In genomic region chr2:260507-261161, GRCh38 we compare ENCODE assay signal across 1 cellular context.
TF ChIP-seq lines count a peak whose summit lies in the region.

No MANE protein-coding gene starts in this region.

TF ChIP-seq in HepG2, 621 proteins besides CTCF, POLR2A, EP300 and RAD21 (continued from another document and continues in another):
- TF ChIP-seq, protein P1, sequence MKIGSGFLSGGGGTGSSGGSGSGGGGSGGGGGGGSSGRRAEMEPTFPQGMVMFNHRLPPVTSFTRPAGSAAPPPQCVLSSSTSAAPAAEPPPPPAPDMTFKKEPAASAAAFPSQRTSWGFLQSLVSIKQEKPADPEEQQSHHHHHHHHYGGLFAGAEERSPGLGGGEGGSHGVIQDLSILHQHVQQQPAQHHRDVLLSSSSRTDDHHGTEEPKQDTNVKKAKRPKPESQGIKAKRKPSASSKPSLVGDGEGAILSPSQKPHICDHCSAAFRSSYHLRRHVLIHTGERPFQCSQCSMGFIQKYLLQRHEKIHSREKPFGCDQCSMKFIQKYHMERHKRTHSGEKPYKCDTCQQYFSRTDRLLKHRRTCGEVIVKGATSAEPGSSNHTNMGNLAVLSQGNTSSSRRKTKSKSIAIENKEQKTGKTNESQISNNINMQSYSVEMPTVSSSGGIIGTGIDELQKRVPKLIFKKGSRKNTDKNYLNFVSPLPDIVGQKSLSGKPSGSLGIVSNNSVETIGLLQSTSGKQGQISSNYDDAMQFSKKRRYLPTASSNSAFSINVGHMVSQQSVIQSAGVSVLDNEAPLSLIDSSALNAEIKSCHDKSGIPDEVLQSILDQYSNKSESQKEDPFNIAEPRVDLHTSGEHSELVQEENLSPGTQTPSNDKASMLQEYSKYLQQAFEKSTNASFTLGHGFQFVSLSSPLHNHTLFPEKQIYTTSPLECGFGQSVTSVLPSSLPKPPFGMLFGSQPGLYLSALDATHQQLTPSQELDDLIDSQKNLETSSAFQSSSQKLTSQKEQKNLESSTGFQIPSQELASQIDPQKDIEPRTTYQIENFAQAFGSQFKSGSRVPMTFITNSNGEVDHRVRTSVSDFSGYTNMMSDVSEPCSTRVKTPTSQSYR (CRISPR knock-in tag; IDR thresholded peaks at IDR 0.05; ENCODE audit: borderline replicate concordance) = peak; percentile 86
- TF ChIP-seq ZNF547 (CRISPR knock-in tag; IDR thresholded peaks at IDR 0.05) (peak; percentile 66; the same call in 1 of the 2 replicates), PHB2 (IDR thresholded peaks at IDR 0.05; ENCODE audit: partially characterized antibody) (no peak), ZBTB40 (IDR thresholded peaks at IDR 0.05) (no peak), ZBTB40 (CRISPR knock-in tag; IDR thresholded peaks at IDR 0.05) (peak; percentile 92; the same call in 1 of the 2 replicates), ZUFSP (CRISPR knock-in tag; IDR thresholded peaks at IDR 0.05; ENCODE audit: borderline replicate concordance) (no peak), FOXM1 (CRISPR knock-in tag; IDR thresholded peaks at IDR 0.05) (no peak), ZKSCAN5 (CRISPR knock-in tag; IDR thresholded peaks at IDR 0.05) (no peak), ZNF350 (CRISPR knock-in tag; IDR thresholded peaks at IDR 0.05; ENCODE audit: borderline replicate concordance, low read depth) (peak; percentile 90), KDM1A (CRISPR knock-in tag; IDR thresholded peaks at IDR 0.05) (peak; percentile 92), ZNF570 (CRISPR knock-in tag; IDR thresholded peaks at IDR 0.05; ENCODE audit: borderline replicate concordance) (no peak), MTA3 (CRISPR knock-in tag; IDR thresholded peaks at IDR 0.05) (no peak), ZNF572 (CRISPR knock-in tag; IDR thresholded peaks at IDR 0.05) (no peak), RFXANK (CRISPR knock-in tag; IDR thresholded peaks at IDR 0.05) (peak; percentile 96), RNF219 (CRISPR knock-in tag; IDR thresholded peaks at IDR 0.05) (no peak), ZNF484 (CRISPR knock-in tag; IDR thresholded peaks at IDR 0.05; ENCODE audit: borderline replicate concordance, low read depth) (no peak), PHF21A (CRISPR knock-in tag; IDR thresholded peaks at IDR 0.05) (peak; percentile 99), RBM39 (IDR thresholded peaks at IDR 0.05; ENCODE audit: low read depth, low read length, poor library complexity, severe bottlenecking) (no peak), ZSCAN20 (CRISPR knock-in tag; IDR thresholded peaks at IDR 0.05; ENCODE audit: borderline replicate concordance) (no peak), TP53 (CRISPR knock-in tag; conservative IDR thresholded peaks at IDR 0.05) (no peak), RFXAP (CRISPR knock-in tag; IDR thresholded peaks at IDR 0.05; ENCODE audit: borderline replicate concordance) (peak; percentile 97), SMARCE1 (IDR thresholded peaks at IDR 0.05; ENCODE audit: borderline replicate concordance) (no peak), NFIC (IDR thresholded peaks at IDR 0.05; ENCODE audit: low read length) (peak; percentile 99), ZSCAN12 (CRISPR knock-in tag; IDR thresholded peaks at IDR 0.05) (peak; percentile 57; the same call in 1 of the 2 replicates), ZNF883 (CRISPR knock-in tag; IDR thresholded peaks at IDR 0.05; ENCODE audit: not compliant biosample characterization) (no peak), ZNF703 (CRISPR knock-in tag; IDR thresholded peaks at IDR 0.05; ENCODE audit: borderline replicate concordance) (no peak; the same call in 1 of the 2 replicates), ZNF784 (CRISPR knock-in tag; IDR thresholded peaks at IDR 0.05; ENCODE audit: borderline replicate concordance) (no peak), CENPX (CRISPR knock-in tag; IDR thresholded peaks at IDR 0.05) (no peak), ZC3H4 (CRISPR knock-in tag; IDR thresholded peaks at IDR 0.05; ENCODE audit: borderline replicate concordance) (no peak), POLR2AphosphoS2 (IDR thresholded peaks at IDR 0.05; ENCODE audit: low read depth, low read length) (peak; percentile 70; the same call in 1 of the 2 replicates)
- TF ChIP-seq, protein P2, sequence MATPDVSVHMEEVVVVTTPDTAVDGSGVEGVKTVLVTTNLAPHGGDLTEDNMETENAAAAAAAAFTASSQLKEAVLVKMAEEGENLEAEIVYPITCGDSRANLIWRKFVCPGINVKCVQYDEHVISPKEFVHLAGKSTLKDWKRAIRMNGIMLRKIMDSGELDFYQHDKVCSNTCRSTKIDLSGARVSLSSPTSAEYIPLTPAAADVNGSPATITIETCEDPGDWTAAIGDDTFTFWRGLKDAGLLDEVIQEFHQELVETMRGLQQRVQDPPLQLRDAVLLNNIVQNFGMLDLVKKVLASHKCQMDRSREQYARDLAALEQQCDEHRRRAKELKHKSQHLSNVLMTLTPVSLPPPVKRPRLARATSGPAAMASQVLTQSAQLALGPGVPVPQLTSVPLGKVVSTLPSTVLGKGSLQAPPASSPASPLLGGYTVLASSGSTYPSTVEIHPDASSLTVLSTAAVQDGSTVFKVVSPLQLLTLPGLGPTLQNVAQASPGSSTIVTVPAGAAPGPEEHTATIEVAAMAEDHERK (CRISPR knock-in tag; IDR thresholded peaks at IDR 0.05; ENCODE audit: low read depth) = peak; percentile 65
- TF ChIP-seq, protein P3, sequence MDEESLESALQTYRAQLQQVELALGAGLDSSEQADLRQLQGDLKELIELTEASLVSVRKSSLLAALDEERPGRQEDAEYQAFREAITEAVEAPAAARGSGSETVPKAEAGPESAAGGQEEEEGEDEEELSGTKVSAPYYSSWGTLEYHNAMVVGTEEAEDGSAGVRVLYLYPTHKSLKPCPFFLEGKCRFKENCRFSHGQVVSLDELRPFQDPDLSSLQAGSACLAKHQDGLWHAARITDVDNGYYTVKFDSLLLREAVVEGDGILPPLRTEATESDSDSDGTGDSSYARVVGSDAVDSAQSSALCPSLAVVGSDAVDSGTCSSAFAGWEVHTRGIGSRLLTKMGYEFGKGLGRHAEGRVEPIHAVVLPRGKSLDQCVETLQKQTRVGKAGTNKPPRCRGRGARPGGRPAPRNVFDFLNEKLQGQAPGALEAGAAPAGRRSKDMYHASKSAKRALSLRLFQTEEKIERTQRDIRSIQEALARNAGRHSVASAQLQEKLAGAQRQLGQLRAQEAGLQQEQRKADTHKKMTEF (CRISPR knock-in tag; IDR thresholded peaks at IDR 0.05) = peak; percentile 100
- TF ChIP-seq, protein P4, sequence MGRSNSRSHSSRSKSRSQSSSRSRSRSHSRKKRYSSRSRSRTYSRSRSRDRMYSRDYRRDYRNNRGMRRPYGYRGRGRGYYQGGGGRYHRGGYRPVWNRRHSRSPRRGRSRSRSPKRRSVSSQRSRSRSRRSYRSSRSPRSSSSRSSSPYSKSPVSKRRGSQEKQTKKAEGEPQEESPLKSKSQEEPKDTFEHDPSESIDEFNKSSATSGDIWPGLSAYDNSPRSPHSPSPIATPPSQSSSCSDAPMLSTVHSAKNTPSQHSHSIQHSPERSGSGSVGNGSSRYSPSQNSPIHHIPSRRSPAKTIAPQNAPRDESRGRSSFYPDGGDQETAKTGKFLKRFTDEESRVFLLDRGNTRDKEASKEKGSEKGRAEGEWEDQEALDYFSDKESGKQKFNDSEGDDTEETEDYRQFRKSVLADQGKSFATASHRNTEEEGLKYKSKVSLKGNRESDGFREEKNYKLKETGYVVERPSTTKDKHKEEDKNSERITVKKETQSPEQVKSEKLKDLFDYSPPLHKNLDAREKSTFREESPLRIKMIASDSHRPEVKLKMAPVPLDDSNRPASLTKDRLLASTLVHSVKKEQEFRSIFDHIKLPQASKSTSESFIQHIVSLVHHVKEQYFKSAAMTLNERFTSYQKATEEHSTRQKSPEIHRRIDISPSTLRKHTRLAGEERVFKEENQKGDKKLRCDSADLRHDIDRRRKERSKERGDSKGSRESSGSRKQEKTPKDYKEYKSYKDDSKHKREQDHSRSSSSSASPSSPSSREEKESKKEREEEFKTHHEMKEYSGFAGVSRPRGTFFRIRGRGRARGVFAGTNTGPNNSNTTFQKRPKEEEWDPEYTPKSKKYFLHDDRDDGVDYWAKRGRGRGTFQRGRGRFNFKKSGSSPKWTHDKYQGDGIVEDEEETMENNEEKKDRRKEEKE (IDR thresholded peaks at IDR 0.05) = no peak
- TF ChIP-seq, protein P5, sequence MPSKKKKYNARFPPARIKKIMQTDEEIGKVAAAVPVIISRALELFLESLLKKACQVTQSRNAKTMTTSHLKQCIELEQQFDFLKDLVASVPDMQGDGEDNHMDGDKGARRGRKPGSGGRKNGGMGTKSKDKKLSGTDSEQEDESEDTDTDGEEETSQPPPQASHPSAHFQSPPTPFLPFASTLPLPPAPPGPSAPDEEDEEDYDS (CRISPR knock-in tag; IDR thresholded peaks at IDR 0.05) = peak; percentile 93
